1 cellular context compared by ENCODE assay signal in the genomic region with DNA sequence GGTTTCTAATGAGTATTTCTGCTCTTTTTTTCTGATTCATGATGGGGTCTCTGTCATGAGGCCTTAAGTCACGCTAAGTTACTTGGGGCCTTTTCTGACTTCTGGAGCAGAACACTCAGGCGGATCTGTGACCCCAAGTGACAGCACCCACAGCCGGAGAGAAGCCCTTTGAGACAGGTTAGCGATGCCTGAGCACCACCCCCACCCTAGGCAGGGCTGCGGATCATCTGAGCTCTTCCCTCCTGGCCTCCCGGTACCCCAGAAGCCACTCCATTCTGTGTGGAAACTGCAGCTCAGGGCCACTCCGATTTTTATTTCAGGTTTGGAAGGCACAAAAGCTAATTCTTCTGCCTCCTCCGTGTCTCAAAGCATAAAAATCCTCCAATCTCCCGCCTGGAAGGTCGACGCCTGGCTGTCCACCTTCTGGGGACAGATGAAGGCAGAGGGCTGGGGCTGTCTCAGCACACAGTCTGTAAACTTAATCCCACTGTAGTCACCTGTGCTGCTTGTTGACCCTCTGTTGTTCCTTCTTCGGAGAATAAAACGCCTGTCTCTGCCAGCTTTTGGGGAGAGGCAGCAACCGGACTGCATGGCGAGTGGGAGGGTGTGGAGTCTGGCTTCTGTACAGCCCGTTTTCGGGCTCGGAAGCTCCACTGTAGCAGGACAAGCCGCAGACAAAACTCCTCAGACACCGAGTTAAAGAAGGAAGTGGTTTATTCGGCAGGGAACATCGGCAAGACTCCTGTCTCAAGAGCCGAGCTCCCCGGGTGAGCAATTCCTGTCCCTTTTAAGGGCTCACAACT.
TF ChIP-seq lines count a peak whose summit lies in the region.

No MANE protein-coding gene starts in this region.

TF ChIP-seq in K562, 482 proteins besides CTCF, POLR2A, EP300 and RAD21:
- TF ChIP-seq JUN (IDR thresholded peaks at IDR 0.05; ENCODE audit: borderline replicate concordance, low read depth, low read length) (no peak), JUN (CRISPR knock-in tag; IDR thresholded peaks at IDR 0.05; ENCODE audit: borderline replicate concordance) (no peak), NCOA2 (IDR thresholded peaks at IDR 0.05; ENCODE audit: partially characterized antibody in 2 of 2) (no peak), HLTF (IDR thresholded peaks at IDR 0.05) (no peak), L3MBTL2 (IDR thresholded peaks at IDR 0.05) (peak; percentile 50; the same call in 1 of the 2 replicates), GATAD2B (IDR thresholded peaks at IDR 0.05; ENCODE audit: borderline replicate concordance) (no peak), RBFOX2 (IDR thresholded peaks at IDR 0.05; ENCODE audit: low read depth, low read length) (no peak), SPI1 (IDR thresholded peaks at IDR 0.05; ENCODE audit: borderline replicate concordance, low read depth, low read length) (0 out of 2 replicates have a peak, but pooled peaks have one; percentile 19), MED1 (CRISPR knock-in tag; IDR thresholded peaks at IDR 0.05; ENCODE audit: borderline replicate concordance) (no peak), ELF4 (CRISPR knock-in tag; IDR thresholded peaks at IDR 0.05) (no peak), MXI1 (IDR thresholded peaks at IDR 0.05; ENCODE audit: low read depth, low read length) (no peak), CHCHD3 (CRISPR knock-in tag; IDR thresholded peaks at IDR 0.05) (no peak), HSF4 (CRISPR knock-in tag; IDR thresholded peaks at IDR 0.05; ENCODE audit: borderline replicate concordance) (no peak), SMAD4 (CRISPR knock-in tag; conservative IDR thresholded peaks at IDR 0.05) (0 out of 2 replicates have a peak, but pooled peaks have one; percentile 43), NEUROD1 (IDR thresholded peaks at IDR 0.05; ENCODE audit: borderline replicate concordance, low read depth, low read length, partially characterized antibody) (no peak), BDP1 (IDR thresholded peaks at IDR 0.05; ENCODE audit: insufficient read depth, insufficient read length) (no peak), ZNF766 (CRISPR knock-in tag; conservative IDR thresholded peaks at IDR 0.05) (no peak), RBM39 (optimal IDR thresholded peaks at IDR 0.05; ENCODE audit: low read depth, low read length) (no peak), OTX1 (CRISPR knock-in tag; IDR thresholded peaks at IDR 0.05) (no peak)
- TF ChIP-seq, protein P1, sequence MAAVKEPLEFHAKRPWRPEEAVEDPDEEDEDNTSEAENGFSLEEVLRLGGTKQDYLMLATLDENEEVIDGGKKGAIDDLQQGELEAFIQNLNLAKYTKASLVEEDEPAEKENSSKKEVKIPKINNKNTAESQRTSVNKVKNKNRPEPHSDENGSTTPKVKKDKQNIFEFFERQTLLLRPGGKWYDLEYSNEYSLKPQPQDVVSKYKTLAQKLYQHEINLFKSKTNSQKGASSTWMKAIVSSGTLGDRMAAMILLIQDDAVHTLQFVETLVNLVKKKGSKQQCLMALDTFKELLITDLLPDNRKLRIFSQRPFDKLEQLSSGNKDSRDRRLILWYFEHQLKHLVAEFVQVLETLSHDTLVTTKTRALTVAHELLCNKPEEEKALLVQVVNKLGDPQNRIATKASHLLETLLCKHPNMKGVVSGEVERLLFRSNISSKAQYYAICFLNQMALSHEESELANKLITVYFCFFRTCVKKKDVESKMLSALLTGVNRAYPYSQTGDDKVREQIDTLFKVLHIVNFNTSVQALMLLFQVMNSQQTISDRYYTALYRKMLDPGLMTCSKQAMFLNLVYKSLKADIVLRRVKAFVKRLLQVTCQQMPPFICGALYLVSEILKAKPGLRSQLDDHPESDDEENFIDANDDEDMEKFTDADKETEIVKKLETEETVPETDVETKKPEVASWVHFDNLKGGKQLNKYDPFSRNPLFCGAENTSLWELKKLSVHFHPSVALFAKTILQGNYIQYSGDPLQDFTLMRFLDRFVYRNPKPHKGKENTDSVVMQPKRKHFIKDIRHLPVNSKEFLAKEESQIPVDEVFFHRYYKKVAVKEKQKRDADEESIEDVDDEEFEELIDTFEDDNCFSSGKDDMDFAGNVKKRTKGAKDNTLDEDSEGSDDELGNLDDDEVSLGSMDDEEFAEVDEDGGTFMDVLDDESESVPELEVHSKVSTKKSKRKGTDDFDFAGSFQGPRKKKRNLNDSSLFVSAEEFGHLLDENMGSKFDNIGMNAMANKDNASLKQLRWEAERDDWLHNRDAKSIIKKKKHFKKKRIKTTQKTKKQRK (IDR thresholded peaks at IDR 0.05; ENCODE audit: borderline replicate concordance, low read depth, low read length), result no peak
- TF ChIP-seq, protein P2, sequence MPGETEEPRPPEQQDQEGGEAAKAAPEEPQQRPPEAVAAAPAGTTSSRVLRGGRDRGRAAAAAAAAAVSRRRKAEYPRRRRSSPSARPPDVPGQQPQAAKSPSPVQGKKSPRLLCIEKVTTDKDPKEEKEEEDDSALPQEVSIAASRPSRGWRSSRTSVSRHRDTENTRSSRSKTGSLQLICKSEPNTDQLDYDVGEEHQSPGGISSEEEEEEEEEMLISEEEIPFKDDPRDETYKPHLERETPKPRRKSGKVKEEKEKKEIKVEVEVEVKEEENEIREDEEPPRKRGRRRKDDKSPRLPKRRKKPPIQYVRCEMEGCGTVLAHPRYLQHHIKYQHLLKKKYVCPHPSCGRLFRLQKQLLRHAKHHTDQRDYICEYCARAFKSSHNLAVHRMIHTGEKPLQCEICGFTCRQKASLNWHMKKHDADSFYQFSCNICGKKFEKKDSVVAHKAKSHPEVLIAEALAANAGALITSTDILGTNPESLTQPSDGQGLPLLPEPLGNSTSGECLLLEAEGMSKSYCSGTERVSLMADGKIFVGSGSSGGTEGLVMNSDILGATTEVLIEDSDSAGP (CRISPR knock-in tag; IDR thresholded peaks at IDR 0.05), result no peak
- TF ChIP-seq, protein P3, sequence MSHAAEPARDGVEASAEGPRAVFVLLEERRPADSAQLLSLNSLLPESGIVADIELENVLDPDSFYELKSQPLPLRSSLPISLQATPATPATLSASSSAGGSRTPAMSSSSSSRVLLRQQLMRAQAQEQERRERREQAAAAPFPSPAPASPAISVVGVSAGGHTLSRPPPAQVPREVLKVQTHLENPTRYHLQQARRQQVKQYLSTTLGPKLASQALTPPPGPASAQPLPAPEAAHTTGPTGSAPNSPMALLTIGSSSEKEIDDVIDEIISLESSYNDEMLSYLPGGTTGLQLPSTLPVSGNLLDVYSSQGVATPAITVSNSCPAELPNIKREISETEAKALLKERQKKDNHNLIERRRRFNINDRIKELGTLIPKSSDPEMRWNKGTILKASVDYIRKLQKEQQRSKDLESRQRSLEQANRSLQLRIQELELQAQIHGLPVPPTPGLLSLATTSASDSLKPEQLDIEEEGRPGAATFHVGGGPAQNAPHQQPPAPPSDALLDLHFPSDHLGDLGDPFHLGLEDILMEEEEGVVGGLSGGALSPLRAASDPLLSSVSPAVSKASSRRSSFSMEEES (CRISPR knock-in tag; IDR thresholded peaks at IDR 0.05), result no peak
